8 cellular contexts compared by ENCODE assay signal in the genomic region with DNA sequence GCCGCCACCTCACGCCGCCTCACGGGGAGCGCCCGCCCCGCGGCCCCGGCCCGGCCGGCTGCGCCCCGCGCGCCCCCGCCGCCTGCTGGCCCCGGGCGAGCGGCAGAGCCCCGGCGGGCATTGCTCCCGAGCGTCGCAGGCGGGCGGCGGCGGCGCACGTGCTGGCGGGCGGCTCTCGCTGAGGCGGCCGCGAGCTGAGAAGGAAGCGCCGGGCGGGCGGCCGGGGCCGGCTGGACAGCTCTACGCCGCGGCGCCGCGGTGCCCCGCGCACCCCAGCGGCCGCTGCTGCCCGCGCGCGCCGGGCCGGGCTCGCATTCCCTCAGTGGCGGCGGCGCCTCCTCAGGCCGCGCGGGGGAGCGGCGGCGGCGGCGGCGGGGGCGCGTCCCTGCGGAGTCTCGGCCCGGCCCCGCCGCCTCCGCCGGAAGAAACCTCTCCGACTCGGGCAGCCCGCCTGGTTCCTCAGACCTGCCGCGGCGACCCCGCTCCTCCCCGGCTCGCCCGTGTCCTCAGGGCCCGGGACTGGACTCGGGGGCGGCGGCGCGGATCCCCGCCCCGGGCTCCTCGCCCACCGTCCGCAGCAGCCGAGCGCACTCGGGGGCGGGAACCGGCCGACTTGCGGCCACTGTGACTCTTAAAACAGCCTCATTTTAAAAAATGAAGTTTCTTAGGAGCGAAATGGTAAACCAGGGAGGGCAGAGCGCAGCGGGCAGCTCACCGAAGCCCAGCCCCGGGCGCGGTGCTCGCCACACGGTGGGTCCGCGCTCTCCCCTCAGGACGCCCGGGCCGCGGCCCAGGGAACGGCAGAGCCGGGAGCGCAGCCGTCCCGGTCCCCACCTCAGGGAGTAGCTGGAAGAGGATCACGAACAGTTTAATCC.
DNase-seq lines count a peak whose midpoint lies in the region; ATAC-seq and TF ChIP-seq lines count a peak whose summit lies in the region.

A gene (minus strand): TSS at position 287 of the 875 bp plus-strand sequence. CDS start 116,500 bp downstream, outside the sequence.

- H3K4me3 ChIP-seq in NB4 (ENCODE audit: low read depth, low read length), result peak within 1 kb of the TSS; percentile 32

- DNase-seq in DMS114 treated with DMSO at 0.1 percent for 48 hours (lab: John Stamatoyannopoulos, UW; ENCODE audit: unreplicated experiment) (peak; percentile 23), NB4 (ENCODE audit: low read depth) (peak; percentile 84), kidney tubule cell (ENCODE audit: low spot score) (peak; percentile 78), foreskin melanocyte (no peak)
- peak; percentile 22 for DNase-seq in activated CD4-positive, CD25-positive, alpha-beta regulatory T cell treated with anti-CD3 and anti-CD28 coated beads, Interleukin-2, amount 50 U/mL, for 16 hours (ENCODE audit: low read depth, low spot score)
- DNase-seq in central memory CD8-positive, alpha-beta T cell (ENCODE audit: low spot score in 2 of 2), result peak; percentile 19 to 33
- peak; percentile 42 to 51 for DNase-seq in stimulated activated CD4-positive, alpha-beta T cell treated with anti-CD3 and anti-CD28 coated beads, Interleukin-2, amount 100 ng/mL, for 48 hours

- no peak for TF ChIP-seq CTCF in NB4 (IDR thresholded peaks at IDR 0.05; ENCODE audit: low read depth, low read length)

- H3K27me3 Mint-ChIP-seq in central memory CD8-positive, alpha-beta T cell, result no peaks in the 10 kb centered on the region

- peaks cover 10% of the 10 kb centered on the region for H3K36me3 Mint-ChIP-seq in central memory CD8-positive, alpha-beta T cell (ENCODE audit: insufficient read depth)

- peaks cover 6% of the 10 kb centered on the region for H3K4me1 Mint-ChIP-seq in central memory CD8-positive, alpha-beta T cell

- peak; percentile 64 for ATAC-seq in GM21825 (IDR thresholded peaks at IDR 0.05; ENCODE audit: unreplicated experiment)
- ATAC-seq in central memory CD8-positive, alpha-beta T cell (replicated peaks; ENCODE audit: extremely low read depth, poor library complexity, severe bottlenecking), result peak; percentile 89

- no peaks in the 10 kb centered on the region for H3K9me3 Mint-ChIP-seq in central memory CD8-positive, alpha-beta T cell

- H3K4me3 Mint-ChIP-seq in central memory CD8-positive, alpha-beta T cell, result peak within 1 kb of the TSS; percentile 70

- peak; percentile 11 for TF ChIP-seq POLR2A in NB4 (IDR thresholded peaks at IDR 0.05; ENCODE audit: extremely low read depth, insufficient read length)

- peak within 1 kb of the TSS; percentile 24 for H3K27ac Mint-ChIP-seq in central memory CD8-positive, alpha-beta T cell (ENCODE audit: low read depth)
